In the genomic region with DNA sequence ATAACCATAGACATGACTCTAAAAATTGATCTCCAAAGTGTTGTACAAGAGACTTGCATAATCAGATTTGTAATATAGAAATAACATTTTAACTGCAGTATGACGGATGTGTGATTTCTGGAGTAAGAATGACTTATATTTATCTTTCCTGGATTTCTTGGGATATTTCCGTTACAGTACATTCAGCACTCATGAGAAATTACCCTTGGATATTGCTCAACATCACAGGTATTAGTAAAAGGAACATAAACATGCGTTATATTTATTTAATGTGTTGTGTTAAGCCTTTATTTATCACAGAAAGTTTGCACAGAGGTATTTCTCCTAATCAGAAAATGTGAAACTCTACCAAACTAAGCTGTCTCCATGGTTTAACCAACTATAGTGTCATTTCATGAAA, we compare ENCODE assay signal across 7 cellular contexts.
"Had no signal": no experiment of that assay in that cellular context is flagged by ENCODE, and none has a peak within 500 bp of the region (broad histone marks: within the 10 kb centered on the region; RNA-seq: fewer than 3 reads in every experiment).

No MANE protein-coding gene starts in this region.

- H3K9ac ChIP-seq: GM23248 had no signal

- DNase-seq: GM23248, GOT3, H7, HFFc6 had no signal

- H3K27ac ChIP-seq: GM23248 had no signal

- H2AFZ ChIP-seq: GM23248 had no signal

- H3K4me1 ChIP-seq: HAP-1 had no signal

- ATAC-seq: HCT116, HepG2 had no signal

- H3K9me3 ChIP-seq: HAP-1 had no signal

- H3K36me3 ChIP-seq: HAP-1 had no signal

- H3K4me3 ChIP-seq: GM23248, HAP-1 had no signal
